In the genomic region with DNA sequence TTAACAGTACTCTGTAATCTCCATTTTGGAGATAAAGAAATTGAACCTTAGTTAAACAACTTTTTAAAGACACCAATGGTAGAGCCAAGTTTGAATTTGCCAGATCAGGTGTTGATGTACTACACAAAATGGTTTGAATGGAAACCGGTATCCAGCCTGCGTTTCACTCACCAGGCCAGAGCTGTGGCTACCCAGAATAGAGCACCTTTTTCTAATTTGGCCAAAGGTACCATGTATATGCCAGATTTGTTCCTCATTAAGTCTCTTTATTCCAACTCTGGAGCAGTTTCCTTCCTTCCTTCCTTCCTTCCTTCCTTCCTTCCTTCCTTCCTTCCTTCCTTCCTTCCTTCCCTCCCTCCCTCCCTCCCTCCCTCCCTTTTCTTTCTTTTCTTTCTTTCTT, we compare ENCODE assay signal across 26 cellular contexts.
"Had no signal": no experiment of that assay in that cellular context is flagged by ENCODE, and none has a peak within 500 bp of the region (broad histone marks: within the 10 kb centered on the region; RNA-seq: fewer than 3 reads in every experiment).

No MANE protein-coding gene starts in this region.

- H3K27me3 Mint-ChIP-seq: activated CD4-positive, alpha-beta T cell treated with anti-CD3 and anti-CD28 coated beads, Interleukin-2, amount 10 ng/mL, durations not matched to agents 24 days and 14 days; activated naive CD8-positive, alpha-beta T cell; activated naive CD8-positive, alpha-beta T cell treated with anti-CD3 and anti-CD28 coated beads, Interleukin-2, amount 50 U/mL, for 24 hours; activated T-cell treated with anti-CD3 and anti-CD28 coated beads, Interleukin-2, amount 50 U/mL, for 24 hours had no signal

- H3K4me3 Mint-ChIP-seq: activated CD4-positive, alpha-beta T cell treated with anti-CD3 and anti-CD28 coated beads, Interleukin-2, amount 10 ng/mL, durations not matched to agents 24 days and 14 days; activated CD8-positive, alpha-beta T cell treated with anti-CD3 and anti-CD28 coated beads, Interleukin-2, amount 10 ng/mL, durations not matched to agents 7 days and 5 days; activated naive CD8-positive, alpha-beta T cell; activated naive CD8-positive, alpha-beta T cell treated with anti-CD3 and anti-CD28 coated beads, Interleukin-2, amount 50 U/mL, for 24 hours; activated T-cell treated with anti-CD3 and anti-CD28 coated beads, Interleukin-2, amount 50 U/mL, for 24 hours had no signal

- H3K9me3 Mint-ChIP-seq: activated naive CD8-positive, alpha-beta T cell treated with anti-CD3 and anti-CD28 coated beads, Interleukin-2, amount 50 U/mL, for 24 hours; activated T-cell treated with anti-CD3 and anti-CD28 coated beads, Interleukin-2, amount 50 U/mL, for 24 hours; activated T-helper 2 cell treated with anti-CD3 and anti-CD28 coated beads, Interferon-gamma antibody, Interleukin-2, Interleukin-4, amounts not matched to agents 10 μg/mL and 5 μg/mL and 100 μg/mL, durations not matched to agents 14 hours and 24 hours and 36 hours had no signal

- ATAC-seq: activated CD8-positive, alpha-beta T cell treated with anti-CD3 and anti-CD28 coated beads, Interleukin-2, amount 10 ng/mL, durations not matched to agents 7 days and 5 days; activated naive CD8-positive, alpha-beta T cell treated with anti-CD3 and anti-CD28 coated beads, Interleukin-2, amount 50 U/mL, for 24 hours had no signal

- DNase-seq: activated CD4-positive, alpha-beta T cell treated with anti-CD3 and anti-CD28 coated beads, Interleukin-2, amount 10 ng/mL, durations not matched to agents 24 days and 14 days; activated CD4-positive, alpha-beta T cell treated with anti-CD3 and anti-CD28 coated beads, Interleukin-2, amount 50 U/mL, for 48 hours; activated CD8-positive, alpha-beta T cell treated with anti-CD3 and anti-CD28 coated beads, Interleukin-2, amount 10 ng/mL, durations not matched to agents 7 days and 5 days; activated gamma-delta T cell; activated naive CD4-positive, alpha-beta T cell treated with Interleukin-2 at 50 U/mL for 16 hours; activated naive CD8-positive, alpha-beta T cell treated with anti-CD3 and anti-CD28 coated beads, Interleukin-2, amount 50 U/mL, for 24 hours; activated T-cell treated with anti-CD3 and anti-CD28 coated beads, Interleukin-2, amount 50 U/mL, for 24 hours; anterior cingulate cortex; brain microvascular endothelial cell; central memory CD4-positive, alpha-beta T cell; NCI-H1105; NCI-H1436; NCI-H1694 treated with DMSO at 0.1 percent for 48 hours; NCI-H2029; NCI-H2107; NCI-H2171; NCI-H510A; NCI-H526; NCI-H748 treated with DMSO at 0.1 percent for 48 hours; PC-9; Right ventricle myocardium superior; T1000 had no signal

- H3K27ac ChIP-seq: brain microvascular endothelial cell, coronary artery, KMS-11, PC-9 had no signal

- H3K27ac Mint-ChIP-seq: activated CD4-positive, alpha-beta T cell treated with anti-CD3 and anti-CD28 coated beads, Interleukin-2, amount 10 ng/mL, durations not matched to agents 24 days and 14 days; activated CD8-positive, alpha-beta T cell treated with anti-CD3 and anti-CD28 coated beads, Interleukin-2, amount 10 ng/mL, durations not matched to agents 7 days and 5 days; activated naive CD8-positive, alpha-beta T cell; activated naive CD8-positive, alpha-beta T cell treated with anti-CD3 and anti-CD28 coated beads, Interleukin-2, amount 50 U/mL, for 24 hours; activated T-cell treated with anti-CD3 and anti-CD28 coated beads, Interleukin-2, amount 50 U/mL, for 24 hours; activated T-helper 2 cell treated with anti-CD3 and anti-CD28 coated beads, Interferon-gamma antibody, Interleukin-2, Interleukin-4, amounts not matched to agents 10 μg/mL and 5 μg/mL and 100 μg/mL, durations not matched to agents 14 hours and 24 hours and 36 hours had no signal
